6 cellular contexts compared by ENCODE assay signal in genomic region chr3:36633060-36633459, GRCh38.
"Had no signal": no experiment of that assay in that cellular context is flagged by ENCODE, and none has a peak within 500 bp of the region (broad histone marks: within the 10 kb centered on the region; RNA-seq: fewer than 3 reads in every experiment).

No MANE protein-coding gene starts in this region.

- H3K4me1 Mint-ChIP-seq: IgD-negative memory B cell had no signal

- H3K27ac ChIP-seq: HL-60, KMS-11 had no signal

- FAIRE-seq: HTR-8/SVneo had no signal

- H3K4me2 ChIP-seq: KMS-11 had no signal

- H3K9ac ChIP-seq: KMS-11 had no signal

- H3K36me3 Mint-ChIP-seq: IgD-negative memory B cell had no signal

- H3K27ac Mint-ChIP-seq: IgD-negative memory B cell had no signal

- DNase-seq: KBM-7, KG1 had no signal

- H3K4me3 Mint-ChIP-seq: IgD-negative memory B cell had no signal

- H3K27me3 Mint-ChIP-seq: IgD-negative memory B cell had no signal
